In genomic region chr4:112526061-112526460, GRCh38 we compare ENCODE assay signal across 15 cellular contexts. TPM values are rescaled to one million over a fixed set of nuclear protein-coding genes. Genes with fewer than 3 reads are reported as not detected.
"Had no signal": no experiment of that assay in that cellular context is flagged by ENCODE, and none has a peak within 500 bp of the region (broad histone marks: within the 10 kb centered on the region; RNA-seq: fewer than 3 reads in every experiment).

No MANE protein-coding gene starts in this region.

- ATAC-seq: effector memory CD8-positive, alpha-beta T cell; right lobe of liver; stimulated activated naive B cell treated with anti-CD40 and anti-IgM and Interleukin-4, amounts not matched to agents 10 μg/mL and 1 μg/mL and 100 μg/mL, for 72 hours had no signal

- H3K9me3 ChIP-seq: neutrophil, right lobe of liver, spleen had no signal

- H3K36me3 ChIP-seq: neutrophil, right lobe of liver, spleen had no signal

- H3K4me3 ChIP-seq: right lobe of liver, spleen had no signal

- H3K27ac ChIP-seq: epithelial cell of prostate, neutrophil, right lobe of liver, spleen had no signal

- DNase-seq: activated CD4-positive, alpha-beta T cell treated with anti-CD3 and anti-CD28 coated beads for 48 hours; activated naive CD4-positive, alpha-beta T cell treated with anti-CD3 and anti-CD28 coated beads for 36 hours; effector memory CD8-positive, alpha-beta T cell; hippocampal formation; naive B cell; right lobe of liver; spleen; stimulated activated CD4-positive, alpha-beta T cell treated with anti-CD3 and anti-CD28 coated beads, Interleukin-1b, Interleukin-23, amount 100 ng/mL, for 48 hours; stimulated activated naive B cell treated with anti-CD40 and anti-IgM and Interleukin-4, amounts not matched to agents 10 μg/mL and 1 μg/mL and 100 μg/mL, for 72 hours; trophoblast cell had no signal

RNA-seq across cellular contexts. Expression of gene NEUROG2, which starts 10.1 kb away (rescaled TPM):
- total RNA-seq: kidney epithelial cell, liver, posterior vena cava, right lobe of liver, spleen had no signal
